Comparison of ENCODE assay signal across 8 cellular contexts in genomic region chr3:32500880-32501784, GRCh38. TPM values are rescaled to one million over a fixed set of nuclear protein-coding genes. Genes with fewer than 3 reads are reported as not detected.
DNase-seq lines count a peak whose midpoint lies in the region; ATAC-seq, FAIRE-seq and TF ChIP-seq lines count a peak whose summit lies in the region.

No MANE protein-coding gene starts in this region.

- H3K36me3 ChIP-seq in kidney (ENCODE audit: control insufficient read depth in 1 of 2, insufficient read depth in 2 of 2, low read length in 2 of 2) (no peaks in the 10 kb centered on the region), thymus (ENCODE audit: control insufficient read depth, insufficient read depth) (no peaks in the 10 kb centered on the region)

- H3K27ac Mint-ChIP-seq in activated CD4-positive, alpha-beta T cell treated with anti-CD3 and anti-CD28 coated beads for 36 hours, result peak overlapping the region; percentile 88
- H3K27ac Mint-ChIP-seq in activated T-helper 2 cell treated with anti-CD3 and anti-CD28 coated beads, Interferon-gamma antibody, Interleukin-2, Interleukin-4, amounts not matched to agents 10 μg/mL and 5 μg/mL and 100 μg/mL, durations not matched to agents 14 hours and 24 hours and 36 hours, result peak overlapping the region; percentile 45

- no peak for TF ChIP-seq CTCF in kidney (IDR thresholded peaks at IDR 0.05; ENCODE audit: borderline replicate concordance, extremely low read depth, insufficient read depth)

- H3K9me3 Mint-ChIP-seq in activated CD4-positive, alpha-beta T cell treated with anti-CD3 and anti-CD28 coated beads for 36 hours (ENCODE audit: low read depth), result no peaks in the 10 kb centered on the region
- H3K9me3 Mint-ChIP-seq in activated T-helper 2 cell treated with anti-CD3 and anti-CD28 coated beads, Interferon-gamma antibody, Interleukin-2, Interleukin-4, amounts not matched to agents 10 μg/mL and 5 μg/mL and 100 μg/mL, durations not matched to agents 14 hours and 24 hours and 36 hours, result peaks cover 4% of the 10 kb centered on the region

- no peaks in the 10 kb centered on the region for H3K27me3 Mint-ChIP-seq in activated CD4-positive, alpha-beta T cell treated with anti-CD3 and anti-CD28 coated beads for 36 hours
- peaks cover 2% of the 10 kb centered on the region for H3K27me3 Mint-ChIP-seq in activated T-helper 2 cell treated with anti-CD3 and anti-CD28 coated beads, Interferon-gamma antibody, Interleukin-2, Interleukin-4, amounts not matched to agents 10 μg/mL and 5 μg/mL and 100 μg/mL, durations not matched to agents 14 hours and 24 hours and 36 hours (ENCODE audit: low read depth)

- no peak for ATAC-seq in activated CD4-positive, alpha-beta T cell treated with anti-CD3 and anti-CD28 coated beads for 36 hours

- POLR2A ChIA-PET in activated CD4-positive, alpha-beta T cell treated with anti-CD3 and anti-CD28 coated beads for 36 hours (lab: Charles Lee), result interaction anchor here (0.6 to 0.7 kb wide), 2 partner anchors 34 to 45 kb away, joined by 3 read pairs; no protein-coding TSS in a partner anchor

- H3K4me3 Mint-ChIP-seq in activated CD4-positive, alpha-beta T cell treated with anti-CD3 and anti-CD28 coated beads for 36 hours, result peak overlapping the region; percentile 86
- peak overlapping the region; percentile 94 for H3K4me3 Mint-ChIP-seq in activated T-helper 2 cell treated with anti-CD3 and anti-CD28 coated beads, Interferon-gamma antibody, Interleukin-2, Interleukin-4, amounts not matched to agents 10 μg/mL and 5 μg/mL and 100 μg/mL, durations not matched to agents 14 hours and 24 hours and 36 hours (ENCODE audit: low read depth)

- H3K4me1 Mint-ChIP-seq in activated CD4-positive, alpha-beta T cell treated with anti-CD3 and anti-CD28 coated beads for 36 hours, result peaks cover 37% of the 10 kb centered on the region
- peaks cover 37% of the 10 kb centered on the region for H3K4me1 Mint-ChIP-seq in activated T-helper 2 cell treated with anti-CD3 and anti-CD28 coated beads, Interferon-gamma antibody, Interleukin-2, Interleukin-4, amounts not matched to agents 10 μg/mL and 5 μg/mL and 100 μg/mL, durations not matched to agents 14 hours and 24 hours and 36 hours (ENCODE audit: low read depth)

- CTCF ChIA-PET in activated CD4-positive, alpha-beta T cell treated with anti-CD3 and anti-CD28 coated beads for 36 hours (lab: Charles Lee), result interaction anchor here (0.9 to 2.4 kb wide), 9 partner anchors 9 to 125 kb away, joined by 3 to 14 read pairs (median 4); no protein-coding TSS in a partner anchor

- no peak overlapping the region for H3K9ac ChIP-seq in kidney (ENCODE audit: low read length in 2 of 2)

- H3K9me3 ChIP-seq in kidney (ENCODE audit: control insufficient read depth in 1 of 2, low read length in 2 of 2) (no peaks in the 10 kb centered on the region), thymus (ENCODE audit: control insufficient read depth) (no peaks in the 10 kb centered on the region)

- H3K4me1 ChIP-seq in kidney (ENCODE audit: control insufficient read depth in 1 of 2, insufficient read depth in 1 of 2, low read depth in 1 of 2, low read length in 2 of 2) (peaks cover 0 to 3% of the 10 kb centered on the region in 2 donors), thymus (ENCODE audit: control insufficient read depth, insufficient read depth, low read length) (peaks cover 6% of the 10 kb centered on the region)

- DNase-seq in activated CD4-positive, alpha-beta T cell treated with anti-CD3 and anti-CD28 coated beads for 36 hours, result no peak
- no peak for DNase-seq in activated CD4-positive, alpha-beta T cell treated with anti-CD3 and anti-CD28 coated beads, Interleukin-2, amount 50 U/mL, for 1 hour
- DNase-seq in activated T-helper 2 cell treated with anti-CD3 and anti-CD28 coated beads, Interferon-gamma antibody, Interleukin-2, Interleukin-4, amounts not matched to agents 10 μg/mL and 5 μg/mL and 100 μg/mL, durations not matched to agents 14 hours and 24 hours and 36 hours (ENCODE audit: low spot score), result no peak
- DNase-seq in kidney, result no peak
- DNase-seq in C1 segment of cervical spinal cord (lab: John Stamatoyannopoulos, UW), result no peak
- DNase-seq in glomerular visceral epithelial cell (ENCODE audit: extremely low spot score), result no peak
- no peak for DNase-seq in NCI-H146 treated with DMSO at 0.1 percent for 48 hours (lab: John Stamatoyannopoulos, UW; ENCODE audit: unreplicated experiment)

- FAIRE-seq in kidney (lab: Jason Lieb, UNC), result no peak

- H3K27ac ChIP-seq in kidney (ENCODE audit: low read depth in 2 of 2, low read length in 2 of 2), result peak overlapping the region in 1 of 2 donors; percentile 90
- H3K27ac ChIP-seq in thymus (ENCODE audit: low read depth), result no peak overlapping the region

- intact Hi-C loops in activated CD4-positive, alpha-beta T cell treated with anti-CD3 and anti-CD28 coated beads for 36 hours (cut with DNase I, micrococcal nuclease), result no loop called here
- intact Hi-C loops in activated T-helper 2 cell treated with anti-CD3 and anti-CD28 coated beads, Interferon-gamma antibody, Interleukin-2, Interleukin-4, amounts not matched to agents 10 μg/mL and 5 μg/mL and 100 μg/mL, durations not matched to agents 14 hours and 24 hours and 36 hours (cut with micrococcal nuclease), result loop anchor here (10.0 kb wide), 1 partner anchor 594 kb away; the partner anchor contains the start of genes GLB1 and TMPPE
- intact Hi-C loops in kidney (cut with DNase I), result no loop called here

- H3K4me3 ChIP-seq in kidney (ENCODE audit: low read length in 2 of 2) (peak overlapping the region; percentile 90 to 96), thymus (ENCODE audit: low read length) (peak overlapping the region; percentile 97)

- no peaks in the 10 kb centered on the region for H3K27me3 ChIP-seq in thymus (ENCODE audit: control insufficient read depth, insufficient read depth)

- 85% methylated on average over 25 of the region's 25 CpGs for WGBS in thymus

- peaks cover 11% of the 10 kb centered on the region for H3K36me3 Mint-ChIP-seq in activated CD4-positive, alpha-beta T cell treated with anti-CD3 and anti-CD28 coated beads for 36 hours (ENCODE audit: low read depth)
- peaks cover 32% of the 10 kb centered on the region for H3K36me3 Mint-ChIP-seq in activated T-helper 2 cell treated with anti-CD3 and anti-CD28 coated beads, Interferon-gamma antibody, Interleukin-2, Interleukin-4, amounts not matched to agents 10 μg/mL and 5 μg/mL and 100 μg/mL, durations not matched to agents 14 hours and 24 hours and 36 hours (ENCODE audit: low read depth)

RNA-seq across cellular contexts. Expression of gene CMTM6, which starts 1.5 kb away (rescaled TPM):
- total RNA-seq in activated CD4-positive, alpha-beta T cell treated with anti-CD3 and anti-CD28 coated beads for 36 hours, result 10 to 100 TPM; 33.6 to 48.0 TPM
- 107 and 108 TPM in 2 replicates for total RNA-seq in activated T-helper 2 cell treated with anti-CD3 and anti-CD28 coated beads, Interferon-gamma antibody, Interleukin-2, Interleukin-4, amounts not matched to agents 10 μg/mL and 5 μg/mL and 100 μg/mL, durations not matched to agents 14 hours and 24 hours and 36 hours
- total RNA-seq in kidney, result 63.3 TPM
- polyA plus RNA-seq in kidney (ENCODE audit: insufficient read depth, low read depth, low replicate concordance), result 22.2 TPM
- 46.3 TPM for polyA plus RNA-seq in thymus
